ENCODE assay signal across 1 cellular context in genomic region chr5:43042626-43043399, GRCh38.
TF ChIP-seq lines count a peak whose summit lies in the region.

No MANE protein-coding gene starts in this region.

TF ChIP-seq in SK-N-SH treated with all-trans-retinoic acid at 6 μM for 48 hours, 23 proteins besides CTCF, POLR2A, EP300 and RAD21 (continued from another document):
- TF ChIP-seq POU6F1 (CRISPR knock-in tag; IDR thresholded peaks at IDR 0.05; ENCODE audit: borderline replicate concordance, low read depth) (no peak), ZNF70 (CRISPR knock-in tag; IDR thresholded peaks at IDR 0.05) (no peak)
